27 cellular contexts compared by ENCODE assay signal in genomic region chr4:146401274-146401673, GRCh38.
"Had no signal": no experiment of that assay in that cellular context is flagged by ENCODE, and none has a peak within 500 bp of the region (broad histone marks: within the 10 kb centered on the region; RNA-seq: fewer than 3 reads in every experiment).

No MANE protein-coding gene starts in this region.

- H3K27me3 ChIP-seq: ascending aorta, gastrocnemius medialis, pancreas, stomach, suprapubic skin, tibial nerve had no signal

- DNase-seq: activated B cell treated with CpG ODN at 0.5 μM for 24 hours; activated CD4-positive, alpha-beta T cell treated with anti-CD3 and anti-CD28 coated beads for 36 hours; activated CD8-positive, alpha-beta memory T cell treated with anti-CD3 and anti-CD28 coated beads, Interleukin-2, amount 10 ng/mL, durations not matched to agents 7 days and 5 days; activated CD8-positive, alpha-beta T cell treated with anti-CD3 and anti-CD28 coated beads, Interleukin-2, amount 10 ng/mL, durations not matched to agents 7 days and 5 days; activated effector memory CD4-positive, alpha-beta T cell treated with Interleukin-2 at 50 U/mL for 16 hours; activated naive CD4-positive, alpha-beta T cell treated with Interleukin-2 at 50 U/mL for 16 hours; gastrocnemius medialis; hippocampal formation; kidney glomerular epithelial cell; lower lobe of right lung; mesenchymal stem cell; naive thymus-derived CD8-positive, alpha-beta T cell; nucleus accumbens; pancreas; retina; stimulated activated CD4-positive, alpha-beta T cell treated with anti-CD3 and anti-CD28 coated beads, Interleukin-15, amount 100 ng/mL, for 24 hours; stimulated activated CD4-positive, alpha-beta T cell treated with anti-CD3 and anti-CD28 coated beads, Interleukin-2, amount 100 ng/mL, for 24 hours; stimulated activated naive B cell treated with anti-CD40 and anti-IgM and Interleukin-4, amounts not matched to agents 10 μg/mL and 1 μg/mL and 100 μg/mL, for 72 hours; stomach; T1000 had no signal

- H3K4me1 ChIP-seq: ascending aorta, lower lobe of right lung, pancreas, prostate gland, suprapubic skin, tibial nerve had no signal

- H3K4me3 ChIP-seq: ascending aorta, gastrocnemius medialis, lower lobe of right lung, pancreas, prostate gland, smooth muscle cell, stomach, suprapubic skin, tibial nerve had no signal

- H3K9me3 ChIP-seq: ascending aorta, gastrocnemius medialis, lower lobe of right lung, pancreas, prostate gland, stomach, suprapubic skin, tibial nerve had no signal

- H3K27ac ChIP-seq: ascending aorta, gastrocnemius medialis, lower lobe of right lung, pancreas, prostate gland, stomach, suprapubic skin, tibial nerve had no signal

- H3K36me3 ChIP-seq: ascending aorta, gastrocnemius medialis, lower lobe of right lung, pancreas, prostate gland, stomach, suprapubic skin, tibial nerve had no signal

- ATAC-seq: activated CD4-positive, alpha-beta T cell treated with anti-CD3 and anti-CD28 coated beads for 36 hours; activated CD8-positive, alpha-beta memory T cell treated with anti-CD3 and anti-CD28 coated beads, Interleukin-2, amount 10 ng/mL, durations not matched to agents 7 days and 5 days; activated CD8-positive, alpha-beta T cell treated with anti-CD3 and anti-CD28 coated beads, Interleukin-2, amount 10 ng/mL, durations not matched to agents 7 days and 5 days; gastrocnemius medialis; left lobe of liver; lower lobe of right lung; naive thymus-derived CD8-positive, alpha-beta T cell; pancreas; sciatic nerve; stimulated activated naive B cell treated with anti-CD40 and anti-IgM and Interleukin-4, amounts not matched to agents 10 μg/mL and 1 μg/mL and 100 μg/mL, for 72 hours had no signal
